1 cellular context compared by ENCODE assay signal in genomic region chr19:51311388-51312257, GRCh38.
TF ChIP-seq lines count a peak whose summit lies in the region.

Gene IGLON5, plus strand, starts transcription at chr19:51311644. Its CDS starts 204 bp downstream, at chr19:51311848.

TF ChIP-seq in HepG2, 621 proteins besides CTCF, POLR2A, EP300 and RAD21 (continued from another document):
- TF ChIP-seq AHDC1 (CRISPR knock-in tag; IDR thresholded peaks at IDR 0.05; ENCODE audit: borderline replicate concordance), result no peak
- no peak for TF ChIP-seq ZNF644 (CRISPR knock-in tag; IDR thresholded peaks at IDR 0.05; ENCODE audit: low read depth)
- TF ChIP-seq POGK (CRISPR knock-in tag; conservative IDR thresholded peaks at IDR 0.05), result no peak
- no peak for TF ChIP-seq FOXK2 (IDR thresholded peaks at IDR 0.05)
- TF ChIP-seq ZXDC (CRISPR knock-in tag; IDR thresholded peaks at IDR 0.05), result no peak
- TF ChIP-seq TAF1 (CRISPR knock-in tag; IDR thresholded peaks at IDR 0.05), result no peak
- no peak for TF ChIP-seq ELF3 (CRISPR knock-in tag; IDR thresholded peaks at IDR 0.05)
- TF ChIP-seq ZNF205 (CRISPR knock-in tag; IDR thresholded peaks at IDR 0.05), result no peak
- TF ChIP-seq ZNF160 (CRISPR knock-in tag; IDR thresholded peaks at IDR 0.05), result no peak
- TF ChIP-seq SP5 (CRISPR knock-in tag; IDR thresholded peaks at IDR 0.05; ENCODE audit: borderline replicate concordance, low read depth), result no peak
- TF ChIP-seq ZBTB25 (CRISPR knock-in tag; IDR thresholded peaks at IDR 0.05), result no peak
